ENCODE assay signal across 31 cellular contexts in genomic region chr6:164129218-164129617, GRCh38.
"Had no signal": no experiment of that assay in that cellular context is flagged by ENCODE, and none has a peak within 500 bp of the region (broad histone marks: within the 10 kb centered on the region; RNA-seq: fewer than 3 reads in every experiment).

No MANE protein-coding gene starts in this region.

- H3K4me3 ChIP-seq: adrenal gland, ascending aorta, body of pancreas, breast epithelium, cardiac muscle cell had no signal

- H3K27me3 ChIP-seq: adrenal gland, ascending aorta, body of pancreas, brain microvascular endothelial cell, breast epithelium, cardiac muscle cell had no signal

- H3K9me3 ChIP-seq: adrenal gland, ascending aorta, body of pancreas, breast epithelium had no signal

- H3K36me3 ChIP-seq: adrenal gland, ascending aorta, brain microvascular endothelial cell, breast epithelium, cardiac muscle cell had no signal

- H3K27ac ChIP-seq: adrenal gland, ascending aorta, body of pancreas, brain microvascular endothelial cell, breast epithelium, cardiac muscle cell had no signal

- H3K4me1 ChIP-seq: adrenal gland, ascending aorta, body of pancreas, breast epithelium had no signal

- ATAC-seq: activated naive CD4-positive, alpha-beta T cell treated with anti-CD3 and anti-CD28 coated beads, Interleukin-2, amount 50 U/mL, for 72 hours; activated naive CD8-positive, alpha-beta T cell treated with anti-CD3 and anti-CD28 coated beads, Interleukin-2, amount 50 U/mL, for 24 hours; activated T-cell treated with anti-CD3 and anti-CD28 coated beads, Interleukin-2, amount 50 U/mL, for 4 hours; activated T-cell treated with anti-CD3 and anti-CD28 coated beads, Interleukin-2, amount 50 U/mL, for 72 hours; activated T-helper 17 cell treated with anti-CD3 and anti-CD28 coated beads, Interleukin-2, amount 50 U/mL, for 72 hours; body of pancreas had no signal

- DNase-seq: activated effector memory CD4-positive, alpha-beta T cell treated with anti-CD3 and anti-CD28 coated beads, Interleukin-2, amount 50 U/mL, for 16 hours; activated effector memory CD4-positive, alpha-beta T cell treated with Interleukin-2 at 50 U/mL for 16 hours; activated gamma-delta T cell; activated gamma-delta T cell treated with Interleukin-2 at 50 U/mL for 16 hours; activated naive CD4-positive, alpha-beta T cell; activated naive CD4-positive, alpha-beta T cell treated with anti-CD3 and anti-CD28 coated beads for 36 hours; activated naive CD4-positive, alpha-beta T cell treated with anti-CD3 and anti-CD28 coated beads, Interleukin-2, amount 10 ng/mL, durations not matched to agents 7 days and 5 days; activated naive CD4-positive, alpha-beta T cell treated with anti-CD3 and anti-CD28 coated beads, Interleukin-2, amount 50 U/mL, for 16 hours; activated naive CD4-positive, alpha-beta T cell treated with Interleukin-2 at 50 U/mL for 16 hours; activated naive CD8-positive, alpha-beta T cell treated with anti-CD3 and anti-CD28 coated beads for 36 hours; activated naive CD8-positive, alpha-beta T cell treated with anti-CD3 and anti-CD28 coated beads, Interleukin-2, amount 10 ng/mL, durations not matched to agents 7 days and 5 days; activated naive CD8-positive, alpha-beta T cell treated with anti-CD3 and anti-CD28 coated beads, Interleukin-2, amount 50 U/mL, for 24 hours; activated T-cell treated with anti-CD3 and anti-CD28 coated beads for 4 hours; activated T-cell treated with anti-CD3 and anti-CD28 coated beads, Interleukin-2, amount 50 U/mL, for 1 hour; activated T-cell treated with anti-CD3 and anti-CD28 coated beads, Interleukin-2, amount 50 U/mL, for 24 hours; activated T-cell treated with anti-CD3 and anti-CD28 coated beads, Interleukin-2, amount 50 U/mL, for 4 hours; activated T-cell treated with anti-CD3 and anti-CD28 coated beads, Interleukin-2, amount 50 U/mL, for 48 hours; activated T-cell treated with anti-CD3 and anti-CD28 coated beads, Interleukin-2, amount 50 U/mL, for 72 hours; adrenal gland; amniotic stem cell; aorta; body of pancreas; brain microvascular endothelial cell; caudate nucleus; central memory CD4-positive, alpha-beta T cell; cerebellar nuclear complex had no signal
